1 cellular context compared by ENCODE assay signal in the genomic region with DNA sequence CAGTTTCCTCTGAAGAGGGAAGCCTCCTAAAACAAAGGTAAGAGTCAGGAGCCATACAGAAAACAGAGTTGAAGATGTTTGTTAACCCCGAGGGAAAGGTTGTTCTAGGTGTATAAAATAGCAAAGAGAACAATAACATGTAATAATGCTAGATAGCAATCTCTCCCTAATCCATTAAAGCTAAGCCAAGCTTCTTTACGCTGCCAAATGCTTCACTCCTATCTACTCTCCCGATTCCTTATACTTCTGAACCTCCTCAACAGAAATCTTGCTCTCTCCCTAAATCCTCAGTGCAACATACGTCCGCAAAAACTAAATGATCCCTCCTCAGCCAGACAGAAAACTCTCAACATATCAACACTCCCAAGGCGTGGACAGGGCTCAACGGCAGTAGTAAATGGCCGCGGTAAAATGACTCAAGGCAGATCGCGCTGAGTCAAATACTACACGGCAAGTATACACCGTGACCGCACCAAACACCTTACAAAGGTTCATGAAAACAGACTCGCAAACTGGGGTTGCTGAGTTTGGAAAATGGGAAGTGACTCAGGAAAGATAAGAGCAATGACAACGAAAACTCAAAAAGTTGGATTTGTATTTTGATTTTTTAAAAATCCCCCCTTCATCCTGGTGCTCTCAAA.
TF ChIP-seq lines count a peak whose summit lies in the region.

No MANE protein-coding gene starts in this region.

TF ChIP-seq in K562, 482 proteins besides CTCF, POLR2A, EP300 and RAD21 (continued from another document and continues in another):
- TF ChIP-seq, protein P1, sequence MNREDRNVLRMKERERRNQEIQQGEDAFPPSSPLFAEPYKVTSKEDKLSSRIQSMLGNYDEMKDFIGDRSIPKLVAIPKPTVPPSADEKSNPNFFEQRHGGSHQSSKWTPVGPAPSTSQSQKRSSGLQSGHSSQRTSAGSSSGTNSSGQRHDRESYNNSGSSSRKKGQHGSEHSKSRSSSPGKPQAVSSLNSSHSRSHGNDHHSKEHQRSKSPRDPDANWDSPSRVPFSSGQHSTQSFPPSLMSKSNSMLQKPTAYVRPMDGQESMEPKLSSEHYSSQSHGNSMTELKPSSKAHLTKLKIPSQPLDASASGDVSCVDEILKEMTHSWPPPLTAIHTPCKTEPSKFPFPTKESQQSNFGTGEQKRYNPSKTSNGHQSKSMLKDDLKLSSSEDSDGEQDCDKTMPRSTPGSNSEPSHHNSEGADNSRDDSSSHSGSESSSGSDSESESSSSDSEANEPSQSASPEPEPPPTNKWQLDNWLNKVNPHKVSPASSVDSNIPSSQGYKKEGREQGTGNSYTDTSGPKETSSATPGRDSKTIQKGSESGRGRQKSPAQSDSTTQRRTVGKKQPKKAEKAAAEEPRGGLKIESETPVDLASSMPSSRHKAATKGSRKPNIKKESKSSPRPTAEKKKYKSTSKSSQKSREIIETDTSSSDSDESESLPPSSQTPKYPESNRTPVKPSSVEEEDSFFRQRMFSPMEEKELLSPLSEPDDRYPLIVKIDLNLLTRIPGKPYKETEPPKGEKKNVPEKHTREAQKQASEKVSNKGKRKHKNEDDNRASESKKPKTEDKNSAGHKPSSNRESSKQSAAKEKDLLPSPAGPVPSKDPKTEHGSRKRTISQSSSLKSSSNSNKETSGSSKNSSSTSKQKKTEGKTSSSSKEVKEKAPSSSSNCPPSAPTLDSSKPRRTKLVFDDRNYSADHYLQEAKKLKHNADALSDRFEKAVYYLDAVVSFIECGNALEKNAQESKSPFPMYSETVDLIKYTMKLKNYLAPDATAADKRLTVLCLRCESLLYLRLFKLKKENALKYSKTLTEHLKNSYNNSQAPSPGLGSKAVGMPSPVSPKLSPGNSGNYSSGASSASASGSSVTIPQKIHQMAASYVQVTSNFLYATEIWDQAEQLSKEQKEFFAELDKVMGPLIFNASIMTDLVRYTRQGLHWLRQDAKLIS (CRISPR knock-in tag; IDR thresholded peaks at IDR 0.05), result no peak
- TF ChIP-seq SIRT6 (IDR thresholded peaks at IDR 0.05; ENCODE audit: low read depth, low read length) (no peak), GTF2A2 (tag; IDR thresholded peaks at IDR 0.05) (no peak), ZNF407 (IDR thresholded peaks at IDR 0.05; ENCODE audit: low read depth) (no peak), SRSF9 (IDR thresholded peaks at IDR 0.05; ENCODE audit: borderline replicate concordance, low read depth, low read length) (no peak), ZZZ3 (IDR thresholded peaks at IDR 0.05) (no peak), POLR2H (tag; IDR thresholded peaks at IDR 0.05; ENCODE audit: low read depth) (no peak), ZBED1 (IDR thresholded peaks at IDR 0.05) (no peak), SIN3A (IDR thresholded peaks at IDR 0.05; ENCODE audit: borderline replicate concordance in 2 of 2, control insufficient read depth in 1 of 2, low read depth in 2 of 2, low read length in 2 of 2) (0 out of 4 replicates have a peak, but pooled peaks of 1 of the 2 experiments have one; percentile 5), HDAC8 (tag; IDR thresholded peaks at IDR 0.05) (no peak), SOX6 (IDR thresholded peaks at IDR 0.05) (no peak)
- TF ChIP-seq, protein P2, sequence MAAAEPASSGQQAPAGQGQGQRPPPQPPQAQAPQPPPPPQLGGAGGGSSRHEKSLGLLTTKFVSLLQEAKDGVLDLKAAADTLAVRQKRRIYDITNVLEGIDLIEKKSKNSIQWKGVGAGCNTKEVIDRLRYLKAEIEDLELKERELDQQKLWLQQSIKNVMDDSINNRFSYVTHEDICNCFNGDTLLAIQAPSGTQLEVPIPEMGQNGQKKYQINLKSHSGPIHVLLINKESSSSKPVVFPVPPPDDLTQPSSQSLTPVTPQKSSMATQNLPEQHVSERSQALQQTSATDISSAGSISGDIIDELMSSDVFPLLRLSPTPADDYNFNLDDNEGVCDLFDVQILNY (CRISPR knock-in tag; IDR thresholded peaks at IDR 0.05), result no peak
- TF ChIP-seq, protein P3, sequence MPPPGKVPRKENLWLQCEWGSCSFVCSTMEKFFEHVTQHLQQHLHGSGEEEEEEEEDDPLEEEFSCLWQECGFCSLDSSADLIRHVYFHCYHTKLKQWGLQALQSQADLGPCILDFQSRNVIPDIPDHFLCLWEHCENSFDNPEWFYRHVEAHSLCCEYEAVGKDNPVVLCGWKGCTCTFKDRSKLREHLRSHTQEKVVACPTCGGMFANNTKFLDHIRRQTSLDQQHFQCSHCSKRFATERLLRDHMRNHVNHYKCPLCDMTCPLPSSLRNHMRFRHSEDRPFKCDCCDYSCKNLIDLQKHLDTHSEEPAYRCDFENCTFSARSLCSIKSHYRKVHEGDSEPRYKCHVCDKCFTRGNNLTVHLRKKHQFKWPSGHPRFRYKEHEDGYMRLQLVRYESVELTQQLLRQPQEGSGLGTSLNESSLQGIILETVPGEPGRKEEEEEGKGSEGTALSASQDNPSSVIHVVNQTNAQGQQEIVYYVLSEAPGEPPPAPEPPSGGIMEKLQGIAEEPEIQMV (tag; conservative IDR thresholded peaks at IDR 0.05; ENCODE audit: low read depth), result no peak
- TF ChIP-seq, protein P4, sequence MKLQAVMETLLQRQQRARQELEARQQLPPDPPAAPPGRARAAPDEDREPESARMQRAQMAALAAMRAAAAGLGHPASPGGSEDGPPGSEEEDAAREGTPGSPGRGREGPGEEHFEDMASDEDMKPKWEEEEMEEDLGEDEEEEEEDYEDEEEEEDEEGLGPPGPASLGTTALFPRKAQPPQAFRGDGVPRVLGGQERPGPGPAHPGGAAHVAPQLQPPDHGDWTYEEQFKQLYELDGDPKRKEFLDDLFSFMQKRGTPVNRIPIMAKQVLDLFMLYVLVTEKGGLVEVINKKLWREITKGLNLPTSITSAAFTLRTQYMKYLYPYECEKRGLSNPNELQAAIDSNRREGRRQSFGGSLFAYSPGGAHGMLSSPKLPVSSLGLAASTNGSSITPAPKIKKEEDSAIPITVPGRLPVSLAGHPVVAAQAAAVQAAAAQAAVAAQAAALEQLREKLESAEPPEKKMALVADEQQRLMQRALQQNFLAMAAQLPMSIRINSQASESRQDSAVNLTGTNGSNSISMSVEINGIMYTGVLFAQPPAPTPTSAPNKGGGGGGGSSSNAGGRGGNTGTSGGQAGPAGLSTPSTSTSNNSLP (IDR thresholded peaks at IDR 0.05; ENCODE audit: borderline replicate concordance, low read depth, low read length), result no peak
- TF ChIP-seq, protein P5, sequence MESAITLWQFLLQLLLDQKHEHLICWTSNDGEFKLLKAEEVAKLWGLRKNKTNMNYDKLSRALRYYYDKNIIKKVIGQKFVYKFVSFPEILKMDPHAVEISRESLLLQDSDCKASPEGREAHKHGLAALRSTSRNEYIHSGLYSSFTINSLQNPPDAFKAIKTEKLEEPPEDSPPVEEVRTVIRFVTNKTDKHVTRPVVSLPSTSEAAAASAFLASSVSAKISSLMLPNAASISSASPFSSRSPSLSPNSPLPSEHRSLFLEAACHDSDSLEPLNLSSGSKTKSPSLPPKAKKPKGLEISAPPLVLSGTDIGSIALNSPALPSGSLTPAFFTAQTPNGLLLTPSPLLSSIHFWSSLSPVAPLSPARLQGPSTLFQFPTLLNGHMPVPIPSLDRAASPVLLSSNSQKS (CRISPR knock-in tag; IDR thresholded peaks at IDR 0.05), result no peak
